ENCODE assay signal across 26 cellular contexts in genomic region chr5:10488144-10488543, GRCh38. TPM values are rescaled to one million over a fixed set of nuclear protein-coding genes. Genes with fewer than 3 reads are reported as not detected.
"Had no signal": no experiment of that assay in that cellular context is flagged by ENCODE, and none has a peak within 500 bp of the region (broad histone marks: within the 10 kb centered on the region; RNA-seq: fewer than 3 reads in every experiment).

No MANE protein-coding gene starts in this region.

- H3K9me3 ChIP-seq: esophagus squamous epithelium, left ventricle myocardium inferior, pancreas, right atrium auricular region, tibial nerve had no signal

- H3K4me3 ChIP-seq: esophagus squamous epithelium, left ventricle myocardium inferior, pancreas, right atrium auricular region, tibial nerve had no signal

- H3K4me1 ChIP-seq: pancreas had no signal

- H3K36me3 ChIP-seq: esophagus squamous epithelium, left ventricle myocardium inferior, pancreas, right atrium auricular region, tibial nerve had no signal

- H3K27ac ChIP-seq: epithelial cell of prostate, esophagus squamous epithelium, left ventricle myocardium inferior, pancreas, right atrium auricular region had no signal

- DNase-seq: activated CD4-positive, alpha-beta T cell treated with anti-CD3 and anti-CD28 coated beads, Interleukin-2, amount 10 ng/mL, durations not matched to agents 24 days and 14 days; activated CD4-positive, CD25-positive, alpha-beta regulatory T cell treated with anti-CD3 and anti-CD28 coated beads, Interleukin-2, amount 50 U/mL, for 72 hours; activated CD8-positive, alpha-beta T cell treated with anti-CD3 and anti-CD28 coated beads for 36 hours; activated T-cell treated with anti-CD3 and anti-CD28 coated beads, Interleukin-2, amount 50 U/mL, for 4 hours; anterior cingulate cortex; effector CD8-positive, alpha-beta T cell; esophagus squamous epithelium; foreskin melanocyte; islet precursor cell; left ventricle myocardium inferior; naive thymus-derived CD4-positive, alpha-beta T cell; nucleus accumbens; pancreas; stimulated activated CD4-positive, alpha-beta T cell treated with anti-CD3 and anti-CD28 coated beads, Interleukin-15, amount 100 ng/mL, for 24 hours; stimulated activated CD4-positive, alpha-beta T cell treated with anti-CD3 and anti-CD28 coated beads, Interleukin-2, amount 100 ng/mL, for 24 hours; stimulated activated naive CD4-positive, alpha-beta T cell; SW 1271; T1000 had no signal

- H3K9me3 Mint-ChIP-seq: activated CD4-positive, alpha-beta T cell treated with anti-CD3 and anti-CD28 coated beads, Interleukin-2, amount 10 ng/mL, durations not matched to agents 24 days and 14 days; activated CD8-positive, alpha-beta T cell treated with anti-CD3 and anti-CD28 coated beads for 36 hours; activated naive CD4-positive, alpha-beta T cell treated with anti-CD3 and anti-CD28 coated beads, Interleukin-2, amount 50 U/mL, for 24 hours; activated T-cell treated with anti-CD3 and anti-CD28 coated beads, Interleukin-2, amount 50 U/mL, for 4 hours; activated T-helper 2 cell treated with anti-CD3 and anti-CD28 coated beads, Interferon-gamma antibody, Interleukin-2, Interleukin-4, amounts not matched to agents 10 μg/mL and 5 μg/mL and 100 μg/mL, durations not matched to agents 14 hours and 24 hours and 36 hours; central memory CD8-positive, alpha-beta T cell; T-helper 1 cell treated with Interleukin-12 subunit alpha and Interleukin-12 subunit beta and Interleukin-4 antibody, amounts not matched to agents 30 μg/mL and 1 μg/mL, for 36 hours had no signal

- H3K27ac Mint-ChIP-seq: activated CD8-positive, alpha-beta T cell treated with anti-CD3 and anti-CD28 coated beads for 36 hours; activated naive CD4-positive, alpha-beta T cell treated with anti-CD3 and anti-CD28 coated beads, Interleukin-2, amount 50 U/mL, for 24 hours; activated T-helper 2 cell treated with anti-CD3 and anti-CD28 coated beads, Interferon-gamma antibody, Interleukin-2, Interleukin-4, amounts not matched to agents 10 μg/mL and 5 μg/mL and 100 μg/mL, durations not matched to agents 14 hours and 24 hours and 36 hours; T-helper 1 cell treated with Interleukin-12 subunit alpha and Interleukin-12 subunit beta and Interleukin-4 antibody, amounts not matched to agents 30 μg/mL and 1 μg/mL, for 36 hours had no signal

- H3K27me3 ChIP-seq: pancreas, right atrium auricular region, tibial nerve had no signal

- H3K4me3 Mint-ChIP-seq: activated CD4-positive, alpha-beta T cell treated with anti-CD3 and anti-CD28 coated beads, Interleukin-2, amount 10 ng/mL, durations not matched to agents 24 days and 14 days; activated CD8-positive, alpha-beta T cell treated with anti-CD3 and anti-CD28 coated beads for 36 hours; activated naive CD4-positive, alpha-beta T cell treated with anti-CD3 and anti-CD28 coated beads, Interleukin-2, amount 50 U/mL, for 24 hours; activated T-cell treated with anti-CD3 and anti-CD28 coated beads, Interleukin-2, amount 50 U/mL, for 4 hours; naive thymus-derived CD4-positive, alpha-beta T cell; T-helper 1 cell treated with Interleukin-12 subunit alpha and Interleukin-12 subunit beta and Interleukin-4 antibody, amounts not matched to agents 30 μg/mL and 1 μg/mL, for 36 hours had no signal

- H3K36me3 Mint-ChIP-seq: activated naive CD4-positive, alpha-beta T cell treated with anti-CD3 and anti-CD28 coated beads, Interleukin-2, amount 50 U/mL, for 24 hours had no signal

- H3K27me3 Mint-ChIP-seq: activated naive CD4-positive, alpha-beta T cell treated with anti-CD3 and anti-CD28 coated beads, Interleukin-2, amount 50 U/mL, for 24 hours had no signal

- ATAC-seq: activated CD8-positive, alpha-beta T cell treated with anti-CD3 and anti-CD28 coated beads for 36 hours; activated T-cell treated with anti-CD3 and anti-CD28 coated beads, Interleukin-2, amount 50 U/mL, for 4 hours; naive thymus-derived CD4-positive, alpha-beta T cell; pancreas had no signal

RNA-seq across cellular contexts. Expression of gene ROPN1L, which starts 46.5 kb away (rescaled TPM):
- total RNA-seq: activated CD4-positive, alpha-beta T cell treated with anti-CD3 and anti-CD28 coated beads, Interleukin-2, amount 10 ng/mL, durations not matched to agents 24 days and 14 days; activated CD8-positive, alpha-beta T cell treated with anti-CD3 and anti-CD28 coated beads for 36 hours; bronchial epithelial cell had no signal
